22 cellular contexts compared by ENCODE assay signal in the genomic region with DNA sequence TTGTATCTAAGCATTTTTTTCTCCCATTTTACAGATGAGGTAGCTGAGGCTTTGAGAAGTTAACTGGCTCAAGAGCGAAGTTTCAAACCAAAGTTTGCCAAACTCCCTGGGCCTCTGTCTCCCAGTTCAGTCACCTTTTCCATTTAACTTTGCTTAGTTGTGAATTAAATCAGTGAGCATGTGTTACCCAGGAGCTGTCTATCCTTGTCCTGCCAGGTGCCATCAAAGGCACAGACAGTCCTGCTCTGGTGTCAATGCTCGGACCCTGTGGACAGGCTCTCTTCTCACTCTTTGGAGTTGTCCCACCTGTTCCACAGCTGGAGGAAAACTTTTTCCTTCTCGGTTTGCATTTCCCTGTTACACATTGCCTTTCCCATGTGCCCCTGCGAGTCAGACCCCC. TPM values are rescaled to one million over a fixed set of nuclear protein-coding genes. Genes with fewer than 3 reads are reported as not detected.
"Had no signal": no experiment of that assay in that cellular context is flagged by ENCODE, and none has a peak within 500 bp of the region (broad histone marks: within the 10 kb centered on the region; RNA-seq: fewer than 3 reads in every experiment).

No MANE protein-coding gene starts in this region.

- DNase-seq: activated CD4-positive, alpha-beta T cell treated with anti-CD3 and anti-CD28 coated beads, Interleukin-2, amount 50 U/mL, for 1 hour; activated CD8-positive, alpha-beta memory T cell treated with anti-CD3 and anti-CD28 coated beads, Interleukin-2, amount 50 U/mL, for 48 hours; activated effector memory CD4-positive, alpha-beta T cell treated with anti-CD3 and anti-CD28 coated beads, Interleukin-2, amount 50 U/mL, for 16 hours; activated T-cell treated with anti-CD3 and anti-CD28 coated beads, Interleukin-2, amount 50 U/mL, for 4 hours; brain microvascular endothelial cell; caudate nucleus; effector memory CD4-positive, alpha-beta T cell; foreskin melanocyte; kidney; posterior cingulate gyrus; small intestine; stimulated activated naive CD4-positive, alpha-beta T cell; testis; upper lobe of left lung had no signal

- H3K9ac ChIP-seq: neural progenitor cell had no signal

- H3K9me3 ChIP-seq: adrenal gland, ascending aorta, testis, upper lobe of left lung had no signal

- H3K9me3 Mint-ChIP-seq: activated naive CD4-positive, alpha-beta T cell treated with anti-CD3 and anti-CD28 coated beads, Interleukin-2, amount 50 U/mL, for 24 hours; activated T-cell treated with anti-CD3 and anti-CD28 coated beads, Interleukin-2, amount 50 U/mL, for 4 hours; neural progenitor cell had no signal

- H3K36me3 ChIP-seq: adrenal gland, ascending aorta, brain microvascular endothelial cell, neural progenitor cell, upper lobe of left lung had no signal

- H3K4me3 ChIP-seq: adrenal gland, ascending aorta, neural progenitor cell, testis, upper lobe of left lung had no signal

- H3K4me3 Mint-ChIP-seq: activated naive CD4-positive, alpha-beta T cell treated with anti-CD3 and anti-CD28 coated beads, Interleukin-2, amount 50 U/mL, for 24 hours; activated T-cell treated with anti-CD3 and anti-CD28 coated beads, Interleukin-2, amount 50 U/mL, for 4 hours; neural progenitor cell had no signal

- H3K4me1 Mint-ChIP-seq: activated naive CD4-positive, alpha-beta T cell treated with anti-CD3 and anti-CD28 coated beads, Interleukin-2, amount 50 U/mL, for 24 hours had no signal

- H3K36me3 Mint-ChIP-seq: activated naive CD4-positive, alpha-beta T cell treated with anti-CD3 and anti-CD28 coated beads, Interleukin-2, amount 50 U/mL, for 24 hours; neural progenitor cell had no signal

- H2AFZ ChIP-seq: neural progenitor cell had no signal

- ATAC-seq: left lobe of liver; naive thymus-derived CD4-positive, alpha-beta T cell; sciatic nerve had no signal

- H3K27ac ChIP-seq: adrenal gland, ascending aorta, brain microvascular endothelial cell, neural progenitor cell, testis, upper lobe of left lung had no signal

- H3K27me3 ChIP-seq: ascending aorta, testis, upper lobe of left lung had no signal

- H3K4me2 ChIP-seq: neural progenitor cell had no signal

- H3K4me1 ChIP-seq: adrenal gland, ascending aorta, upper lobe of left lung had no signal

- H3K27ac Mint-ChIP-seq: activated naive CD4-positive, alpha-beta T cell treated with anti-CD3 and anti-CD28 coated beads, Interleukin-2, amount 50 U/mL, for 24 hours; neural progenitor cell had no signal

RNA-seq across cellular contexts. Expression of gene EPHB1, which starts 8.6 kb away (rescaled TPM):
- total RNA-seq: activated CD8-positive, alpha-beta memory T cell treated with anti-CD3 and anti-CD28 coated beads for 36 hours had no signal
